13 cellular contexts compared by ENCODE assay signal in the genomic region with DNA sequence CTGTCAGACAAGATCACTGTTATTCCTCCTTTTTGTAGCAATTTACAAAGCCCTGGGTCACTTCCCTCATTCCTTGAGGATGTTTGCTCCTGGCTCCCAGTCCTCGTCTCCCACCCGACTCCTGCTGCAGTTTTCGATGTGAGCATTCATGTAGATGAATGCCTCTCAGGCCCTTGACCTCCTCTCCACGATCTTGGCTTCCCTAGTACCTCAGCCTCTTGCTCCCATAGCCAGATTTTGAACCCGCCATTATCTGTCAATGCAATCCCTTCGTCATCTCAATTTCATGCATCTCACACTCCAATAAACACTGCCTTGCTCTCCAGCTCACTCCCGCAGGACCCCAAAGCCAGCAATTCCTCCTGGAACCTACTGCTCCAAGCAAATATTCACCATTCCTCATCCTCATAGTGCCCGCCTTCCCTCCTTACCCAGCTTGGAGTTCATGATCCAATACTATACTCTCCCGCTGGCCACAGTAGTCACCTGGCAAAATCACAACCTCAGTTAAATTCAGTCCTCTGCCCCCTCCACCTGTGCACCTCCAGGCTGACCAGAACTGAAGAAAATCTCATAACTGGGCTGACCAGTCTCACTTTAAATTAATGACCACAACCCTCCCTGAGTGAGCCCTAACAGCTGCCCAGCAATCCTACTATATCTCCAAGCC. TPM values are rescaled to one million over a fixed set of nuclear protein-coding genes. Genes with fewer than 3 reads are reported as not detected.
DNase-seq lines count a peak whose midpoint lies in the region; ATAC-seq and TF ChIP-seq lines count a peak whose summit lies in the region.
"Had no signal": no experiment of that assay in that cellular context is flagged by ENCODE, and none has a peak within 500 bp of the region (broad histone marks: within the 10 kb centered on the region; RNA-seq: fewer than 3 reads in every experiment).

No MANE protein-coding gene starts in this region.

- no peaks in the 10 kb centered on the region for H3K27me3 Mint-ChIP-seq in naive thymus-derived CD8-positive, alpha-beta T cell

- H3K4me3 ChIP-seq in esophagus muscularis mucosa, result no peak overlapping the region
- no peak overlapping the region for H3K4me3 ChIP-seq in spleen
- H3K4me3 ChIP-seq in SJCRH30, result no peak overlapping the region
- H3K4me3 ChIP-seq: BLaER1 treated with 17β-estradiol and CSF1 and Interleukin-3, amounts not matched to agents 10 nM and 100 nM had no signal

- no peak overlapping the region for H3K4me3 Mint-ChIP-seq in naive thymus-derived CD8-positive, alpha-beta T cell
- H3K4me3 Mint-ChIP-seq: CD4-positive, CD25-positive, alpha-beta regulatory T cell had no signal

- peaks cover 0 to under 1% (median 0%) of the 10 kb centered on the region in 3 donors for H3K36me3 Mint-ChIP-seq in naive thymus-derived CD8-positive, alpha-beta T cell
- H3K36me3 Mint-ChIP-seq: CD4-positive, CD25-positive, alpha-beta regulatory T cell had no signal

- H3K27ac ChIP-seq in esophagus muscularis mucosa (replicated peaks in 1 of 4), result no peak overlapping the region
- H3K27ac ChIP-seq in spleen, result no peak overlapping the region
- H3K27ac ChIP-seq in SJCRH30, result no peak overlapping the region
- H3K27ac ChIP-seq: BLaER1 treated with 17β-estradiol and CSF1 and Interleukin-3, amounts not matched to agents 10 nM and 100 nM had no signal

- H3K4me1 ChIP-seq in esophagus muscularis mucosa, result no peaks in the 10 kb centered on the region
- no peaks in the 10 kb centered on the region for H3K4me1 ChIP-seq in spleen
- H3K4me1 ChIP-seq in SJCRH30, result no peaks in the 10 kb centered on the region

- TF ChIP-seq EP300 in esophagus muscularis mucosa (IDR thresholded peaks at IDR 0.05), result no peak

- TF ChIP-seq CTCF in esophagus muscularis mucosa (IDR thresholded peaks at IDR 0.05) (no peak), spleen (IDR thresholded peaks at IDR 0.05 in 8 of 11, conservative IDR thresholded peaks at IDR 0.05 in 3 of 11) (no peak)

- POLR2A ChIA-PET in naive thymus-derived CD8-positive, alpha-beta T cell (lab: Charles Lee), result no interaction called here

- TF ChIP-seq POLR2A in esophagus muscularis mucosa (IDR thresholded peaks at IDR 0.05; ENCODE audit: low read depth), result no peak
- TF ChIP-seq POLR2A in spleen (IDR thresholded peaks at IDR 0.05), result no peak

- peak; percentile 26 for DNase-seq in activated CD8-positive, alpha-beta memory T cell treated with anti-CD3 and anti-CD28 coated beads for 24 hours
- DNase-seq in activated CD8-positive, alpha-beta memory T cell treated with anti-CD3 and anti-CD28 coated beads, Interleukin-2, amount 50 U/mL, for 4 hours, result no peak
- DNase-seq in H4 (ENCODE audit: low spot score) (peak; percentile 1), esophagus muscularis mucosa (ENCODE audit: extremely low spot score) (peak; percentile 75), spleen (peak; percentile 1), SJCRH30 (no peak)
- no peak for DNase-seq in naive thymus-derived CD8-positive, alpha-beta T cell
- DNase-seq: 8988T; Calu3; CD4-positive, CD25-positive, alpha-beta regulatory T cell; DMS 273 treated with DMSO at 0.1 percent for 48 hours; H7 had no signal

- ATAC-seq in naive thymus-derived CD8-positive, alpha-beta T cell, result no peak

- no peaks in the 10 kb centered on the region for H3K36me3 ChIP-seq in esophagus muscularis mucosa
- no peaks in the 10 kb centered on the region for H3K36me3 ChIP-seq in spleen
- no peaks in the 10 kb centered on the region for H3K36me3 ChIP-seq in SJCRH30
- H3K36me3 ChIP-seq: BLaER1 treated with 17β-estradiol and CSF1 and Interleukin-3, amounts not matched to agents 10 nM and 100 nM had no signal

- H3K4me1 Mint-ChIP-seq in naive thymus-derived CD8-positive, alpha-beta T cell, result peaks cover 0 to 4% (median 2%) of the 10 kb centered on the region in 4 donors
- H3K4me1 Mint-ChIP-seq: CD4-positive, CD25-positive, alpha-beta regulatory T cell had no signal

- H3K27me3 ChIP-seq in esophagus muscularis mucosa, result no peaks in the 10 kb centered on the region
- H3K27me3 ChIP-seq in spleen (replicated peaks in 1 of 7), result no peaks in the 10 kb centered on the region
- H3K27me3 ChIP-seq in SJCRH30, result peaks cover 6% of the 10 kb centered on the region; the same call in 1 of the 2 replicates
- H3K27me3 ChIP-seq: BLaER1 treated with 17β-estradiol and CSF1 and Interleukin-3, amounts not matched to agents 10 nM and 100 nM had no signal

- H3K9me3 Mint-ChIP-seq in naive thymus-derived CD8-positive, alpha-beta T cell, result peaks cover 0 to under 1% (median 0%) of the 10 kb centered on the region in 9 donors
- H3K9me3 Mint-ChIP-seq: CD4-positive, CD25-positive, alpha-beta regulatory T cell had no signal

- no peaks in the 10 kb centered on the region for H3K9me3 ChIP-seq in esophagus muscularis mucosa
- peaks cover 0 to 6% (median under 1%) of the 10 kb centered on the region in 8 donors for H3K9me3 ChIP-seq in spleen
- 0 out of 2 replicates have a peak, but pooled peaks cover 3% of the 10 kb centered on the region for H3K9me3 ChIP-seq in SJCRH30 (replicated peaks)

- H3K27ac Mint-ChIP-seq in naive thymus-derived CD8-positive, alpha-beta T cell, result no peak overlapping the region
- H3K27ac Mint-ChIP-seq: CD4-positive, CD25-positive, alpha-beta regulatory T cell had no signal

- intact Hi-C loops in esophagus muscularis mucosa (cut with DNase I) (no loop called here), spleen (cut with DNase I; ENCODE audit: low total_unique reads) (no loop called here)

- WGBS in esophagus muscularis mucosa, result 88% methylated on average over 9 of the region's 9 CpGs
- 77 to 94% (median 89%) methylated on average over 9 of the region's 9 CpGs for WGBS in spleen, 5 donors

RNA-seq across cellular contexts. Expression of gene JADE2, which starts 35.1 kb away (rescaled TPM):
- total RNA-seq in H4 (2014; rRNA removed; shearing (Covaris generic)), result 17.9 and 18.1 TPM in 2 replicates
- total RNA-seq in esophagus muscularis mucosa, result 10 to 100 TPM; 55.5 to 95.5 (median 77.1) TPM
- total RNA-seq in spleen, result 100 to 1,000 TPM in 3 of 7 donors, 10 to 100 TPM in 4; 85.9 to 131 (median 95.9) TPM
- polyA plus RNA-seq in spleen, result 10 to 100 TPM; 12.3 to 30.8 (median 14.8) TPM
- 0.71 and 1.6 TPM in 2 replicates for total RNA-seq in SJCRH30 (2014; rRNA removed; shearing (Covaris generic))
- 100 to 1,000 TPM; 262 TPM for total RNA-seq in naive thymus-derived CD8-positive, alpha-beta T cell
- 10 to 100 TPM; 24.3 to 38.9 (median 24.9) TPM for polyA plus RNA-seq in naive thymus-derived CD8-positive, alpha-beta T cell

Comparison
In these comparisons a context has a peak if more than half of its experiments do, and no peak if none do; other contexts are left out.
1. DNase-seq: peak in activated CD8-positive, alpha-beta memory T cell treated with anti-CD3 and anti-CD28 coated beads for 24 hours (single experiment), H4 (single experiment), esophagus muscularis mucosa (single experiment) and spleen (single experiment); none in activated CD8-positive, alpha-beta memory T cell treated with anti-CD3 and anti-CD28 coated beads, Interleukin-2, amount 50 U/mL, for 4 hours (single experiment), SJCRH30 (0 of 2) and naive thymus-derived CD8-positive, alpha-beta T cell (0 of 10).